Comparison of ENCODE assay signal across 8 cellular contexts in genomic region chr5:61817472-61818326, GRCh38.
DNase-seq lines count a peak whose midpoint lies in the region; ATAC-seq and TF ChIP-seq lines count a peak whose summit lies in the region.

No MANE protein-coding gene starts in this region.

- H3K4me3 Mint-ChIP-seq in activated naive CD4-positive, alpha-beta T cell treated with anti-CD3 and anti-CD28 coated beads for 36 hours: no peak overlapping the region

- no peak for TF ChIP-seq POLR2A in lower leg skin (IDR thresholded peaks at IDR 0.05)

- no peak overlapping the region for H3K4me3 ChIP-seq in BJ (ENCODE audit: low read depth, low read length)
- H3K4me3 ChIP-seq in astrocyte of the spinal cord (ENCODE audit: low read depth, low read length): no peak overlapping the region
- H3K4me3 ChIP-seq in tibial artery: no peak overlapping the region
- no peak overlapping the region for H3K4me3 ChIP-seq in lower leg skin (ENCODE audit: low read depth, poor library complexity, severe bottlenecking)

- H3K27ac Mint-ChIP-seq in activated naive CD4-positive, alpha-beta T cell treated with anti-CD3 and anti-CD28 coated beads for 36 hours: no peak overlapping the region

- peaks cover 4% of the 10 kb centered on the region for H3K27me3 Mint-ChIP-seq in activated naive CD4-positive, alpha-beta T cell treated with anti-CD3 and anti-CD28 coated beads for 36 hours (ENCODE audit: low read depth)

- no peaks in the 10 kb centered on the region for H3K36me3 Mint-ChIP-seq in activated naive CD4-positive, alpha-beta T cell treated with anti-CD3 and anti-CD28 coated beads for 36 hours (ENCODE audit: low read depth)

- no peaks in the 10 kb centered on the region for H3K9me3 ChIP-seq in tibial artery

- intact Hi-C loops in tibial artery (cut with DNase I; ENCODE audit: low total_unique reads) (no loop called here), lower leg skin (cut with DNase I; ENCODE audit: low total_unique reads) (no loop called here)
- intact Hi-C loops in activated naive CD4-positive, alpha-beta T cell treated with anti-CD3 and anti-CD28 coated beads for 36 hours (cut with micrococcal nuclease): no loop called here

- 14 to 17% methylated on average over 7 of the region's 7 CpGs for WGBS in lower leg skin, 2 donors

- H3K4me1 Mint-ChIP-seq in activated naive CD4-positive, alpha-beta T cell treated with anti-CD3 and anti-CD28 coated beads for 36 hours (ENCODE audit: low read depth): no peaks in the 10 kb centered on the region

- TF ChIP-seq CTCF in BJ (IDR thresholded peaks at IDR 0.05; ENCODE audit: insufficient read depth, low read depth, low read length): peak; percentile 70
- TF ChIP-seq CTCF in astrocyte of the spinal cord (IDR thresholded peaks at IDR 0.05; ENCODE audit: low read depth, low read length): peak; percentile 79
- peak; percentile 25 to 28 for TF ChIP-seq CTCF in tibial artery (IDR thresholded peaks at IDR 0.05)
- TF ChIP-seq CTCF in lower leg skin (IDR thresholded peaks at IDR 0.05): no peak

- peaks cover 5% of the 10 kb centered on the region for H3K27me3 ChIP-seq in BJ (ENCODE audit: control insufficient read depth, insufficient read depth, low read length)
- H3K27me3 ChIP-seq in tibial artery: peaks cover 0 to 2% of the 10 kb centered on the region in 2 donors

- H3K9me3 Mint-ChIP-seq in activated naive CD4-positive, alpha-beta T cell treated with anti-CD3 and anti-CD28 coated beads for 36 hours: no peaks in the 10 kb centered on the region

- no peaks in the 10 kb centered on the region for H3K4me1 ChIP-seq in tibial artery

- H3K27ac ChIP-seq in tibial artery: no peak overlapping the region

- ATAC-seq in HG03432 (IDR thresholded peaks at IDR 0.05; ENCODE audit: unreplicated experiment): no peak

- H3K36me3 ChIP-seq in BJ (ENCODE audit: control insufficient read depth, insufficient read depth, low read length) (no peaks in the 10 kb centered on the region), tibial artery (no peaks in the 10 kb centered on the region)

- in situ Hi-C loops in astrocyte of the spinal cord (cut with HindIII; ENCODE audit: low sequenced_read_pairs): no loop called here

- POLR2A ChIA-PET in BJ (lab: Charles Lee): no interaction called here

- no peak for DNase-seq in BJ (ENCODE audit: low read depth)
- DNase-seq in HuH-7.5 (ENCODE audit: low spot score): peak; percentile 17
- DNase-seq in astrocyte of the spinal cord (ENCODE audit: low read depth, low spot score): peak; percentile 47
- DNase-seq in iris pigment epithelial cell (ENCODE audit: low read depth): peak; percentile 54
- peak in 1 of 2 donors; percentile 45 for DNase-seq in tibial artery
- DNase-seq in lower leg skin (ENCODE audit: low spot score in 2 of 2): no peak
- DNase-seq in activated naive CD4-positive, alpha-beta T cell treated with anti-CD3 and anti-CD28 coated beads for 36 hours: no peak

- CTCF ChIA-PET in BJ (lab: Yijun Ruan, JAX): interaction anchor here (0.6 to 1.6 kb wide), 14 partner anchors 9 to 859 kb away, joined by 3 to 16 read pairs (median 3); no protein-coding TSS in a partner anchor
- CTCF ChIA-PET in activated naive CD4-positive, alpha-beta T cell treated with anti-CD3 and anti-CD28 coated beads for 36 hours (lab: Charles Lee): no interaction called here

Comparison
In these comparisons a context has a peak if more than half of its experiments do, and no peak if none do; other contexts are left out.
1. DNase-seq: peak in HuH-7.5 (single experiment), astrocyte of the spinal cord (single experiment) and iris pigment epithelial cell (single experiment); none in BJ (single experiment), lower leg skin (0 of 2) and activated naive CD4-positive, alpha-beta T cell treated with anti-CD3 and anti-CD28 coated beads for 36 hours (single experiment).
2. CTCF ChIP-seq: peak in BJ (single experiment), astrocyte of the spinal cord (single experiment) and tibial artery (2 of 2); none in lower leg skin (0 of 3).